15 cellular contexts compared by ENCODE assay signal in the genomic region with DNA sequence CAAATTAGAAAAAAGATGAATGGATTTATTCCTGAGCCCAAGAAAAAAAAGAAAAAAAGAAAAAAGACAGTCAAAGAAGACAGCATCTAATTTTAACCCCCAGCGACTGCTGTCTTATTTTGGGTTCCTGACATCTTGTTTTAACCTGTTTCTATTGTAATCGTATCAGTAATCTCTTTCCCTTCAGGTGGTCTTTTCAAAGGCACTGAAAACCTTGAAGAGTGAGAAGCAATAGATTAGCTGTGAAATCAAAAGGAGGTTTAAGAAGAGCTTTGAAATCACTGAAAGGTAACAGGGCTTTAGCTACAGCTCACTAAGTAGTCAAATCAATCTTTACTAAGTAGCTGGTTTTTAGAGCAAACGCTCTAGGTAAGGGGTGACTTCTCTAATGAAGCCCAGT. TPM values are rescaled to one million over a fixed set of nuclear protein-coding genes. Genes with fewer than 3 reads are reported as not detected.
DNase-seq lines count a peak whose midpoint lies in the region; ATAC-seq and TF ChIP-seq lines count a peak whose summit lies in the region.
"Had no signal": no experiment of that assay in that cellular context is flagged by ENCODE, and none has a peak within 500 bp of the region (broad histone marks: within the 10 kb centered on the region; RNA-seq: fewer than 3 reads in every experiment).

No MANE protein-coding gene starts in this region.

- DNase-seq in HCT116 (ENCODE audit: low read depth, low spot score) (no peak), T-helper 17 cell (no peak), mesothelial cell of epicardium (ENCODE audit: low spot score in 2 of 2, unreplicated experiment in 2 of 2) (no peak), OCI-LY7 (ENCODE audit: low spot score) (no peak)
- DNase-seq: CD8-positive, alpha-beta T cell; COR-L47; DND-41; GF-D8; H7 had no signal

- intact Hi-C loops in HCT116 (cut with micrococcal nuclease) (no loop called here), OCI-LY7 (cut with micrococcal nuclease; ENCODE audit: unreplicated experiment) (no loop called here)

- H3K9me3 Mint-ChIP-seq in mesothelial cell of epicardium = no peaks in the 10 kb centered on the region
- H3K9me3 Mint-ChIP-seq: CD8-positive, alpha-beta T cell; GM23338 had no signal

- POLR2A ChIA-PET in HCT116 (lab: Charles Lee) (no interaction called here), OCI-LY7 (lab: Charles Lee) (interaction anchor here (0.7 kb wide), 1 partner anchor 13 kb away, joined by 3 read pairs; no protein-coding TSS in a partner anchor)

- no peaks in the 10 kb centered on the region for H4K20me1 ChIP-seq in HCT116 (ENCODE audit: insufficient read depth)
- no peaks in the 10 kb centered on the region for H4K20me1 ChIP-seq in OCI-LY7 (ENCODE audit: insufficient read depth, low read length)

- H3K4me1 Mint-ChIP-seq in T-helper 17 cell (no peaks in the 10 kb centered on the region), mesothelial cell of epicardium (peaks cover 49% of the 10 kb centered on the region)

- H3K36me3 Mint-ChIP-seq in T-helper 17 cell (ENCODE audit: low read depth) (no peaks in the 10 kb centered on the region), mesothelial cell of epicardium (no peaks in the 10 kb centered on the region)
- H3K36me3 Mint-ChIP-seq: CD14-positive monocyte; CD8-positive, alpha-beta T cell had no signal

- H3K9me3 ChIP-seq in HCT116 (ENCODE audit: control insufficient read depth in 1 of 2, insufficient read depth in 1 of 2, low read depth in 1 of 2, low read length in 2 of 2) = no peaks in the 10 kb centered on the region
- H3K9me3 ChIP-seq in T-helper 17 cell (ENCODE audit: control insufficient read depth, low read length, poor library complexity, severe bottlenecking) = no peaks in the 10 kb centered on the region
- no peaks in the 10 kb centered on the region for H3K9me3 ChIP-seq in OCI-LY7 (ENCODE audit: low read length)
- H3K9me3 ChIP-seq: A549 had no signal

- H3K79me2 ChIP-seq in HCT116 (ENCODE audit: insufficient read depth, low read length) (no peaks in the 10 kb centered on the region), OCI-LY7 (ENCODE audit: insufficient read depth, low read depth, low read length) (no peaks in the 10 kb centered on the region)

- H3K4me2 ChIP-seq in HCT116 (ENCODE audit: low read length) = no peak overlapping the region
- no peak overlapping the region for H3K4me2 ChIP-seq in OCI-LY7 (ENCODE audit: low read length)
- H3K4me2 ChIP-seq: A549, GM23338 had no signal

- TF ChIP-seq RAD21 in HCT116 (IDR thresholded peaks at IDR 0.05; ENCODE audit: low read depth) = no peak

- ATAC-seq in HCT116 = no peak
- no peak for ATAC-seq in T-helper 17 cell
- ATAC-seq in GM19324 (IDR thresholded peaks at IDR 0.05; ENCODE audit: low FRiP score, unreplicated experiment) = no peak
- ATAC-seq in GM18505 (IDR thresholded peaks at IDR 0.05; ENCODE audit: unreplicated experiment) = no peak
- ATAC-seq: A549; CD8-positive, alpha-beta T cell; GM23338 had no signal

- H3K9ac ChIP-seq in HCT116 (ENCODE audit: low read length) = no peak overlapping the region

- RAD21 ChIA-PET in HCT116 (lab: Charles Lee; ENCODE audit: low non-redundant PET in 1 of 2, low total read pairs in 2 of 2, uncharacterized antibody in 2 of 2, unreplicated experiment in 2 of 2) = no interaction called here

- H2AFZ ChIP-seq in HCT116 (ENCODE audit: low read depth, low read length, poor library complexity, severe bottlenecking) = peak overlapping the region; percentile 23
- H2AFZ ChIP-seq in OCI-LY7 (ENCODE audit: low read length) = no peak overlapping the region
- H2AFZ ChIP-seq: GM23338 had no signal

- H3K4me1 ChIP-seq in HCT116 (ENCODE audit: control insufficient read depth in 1 of 2, insufficient read depth in 2 of 2, low read length in 2 of 2) (peaks cover 0 to 11% of the 10 kb centered on the region in 2 experiments; a peak in 1 of 4 replicates), OCI-LY7 (ENCODE audit: insufficient read depth, low read length, poor library complexity, severe bottlenecking) (no peaks in the 10 kb centered on the region)

- H3K27me3 ChIP-seq in HCT116 (ENCODE audit: insufficient read depth, low read length) = no peaks in the 10 kb centered on the region

- TF ChIP-seq POLR2A in HCT116 (IDR thresholded peaks at IDR 0.05; ENCODE audit: borderline replicate concordance, extremely low read depth, insufficient read depth, insufficient read length) = no peak
- TF ChIP-seq POLR2A in GM18505 (IDR thresholded peaks at IDR 0.05; ENCODE audit: borderline replicate concordance, extremely low read depth, insufficient read depth, insufficient read length) = no peak

- no peak for TF ChIP-seq CTCF in HCT116 (IDR thresholded peaks at IDR 0.05 in 2 of 3, conservative IDR thresholded peaks at IDR 0.05 in 1 of 3; ENCODE audit: borderline replicate concordance in 1 of 3, insufficient read depth in 1 of 3, low read depth in 2 of 3, low read length in 2 of 3)
- TF ChIP-seq CTCF in mesothelial cell of epicardium (IDR thresholded peaks at IDR 0.05; ENCODE audit: unreplicated experiment) = no peak
- TF ChIP-seq CTCF in OCI-LY7 (conservative IDR thresholded peaks at IDR 0.05; ENCODE audit: low read length) = no peak

- CTCF ChIA-PET in HCT116 (lab: Charles Lee) = no interaction called here
- CTCF ChIA-PET in OCI-LY7 (lab: Charles Lee; ENCODE audit: unreplicated experiment) = no interaction called here

- H3K4me3 Mint-ChIP-seq in T-helper 17 cell = no peak overlapping the region
- no peak overlapping the region for H3K4me3 Mint-ChIP-seq in mesothelial cell of epicardium
- H3K4me3 Mint-ChIP-seq: CD8-positive, alpha-beta T cell; GM23338 had no signal

- H3K36me3 ChIP-seq in HCT116 (ENCODE audit: control insufficient read depth in 1 of 2, insufficient read depth in 2 of 2, low read length in 2 of 2) (no peaks in the 10 kb centered on the region), OCI-LY7 (ENCODE audit: insufficient read depth, low read length) (no peaks in the 10 kb centered on the region)

- BruUV-seq in HCT116 (replicated peaks; lab: Mats Ljungman, UMichigan) = no TSS peak
- BruUV-seq in OCI-LY7 (replicated peaks; lab: Mats Ljungman, UMichigan) = no TSS peak

- H3K27ac Mint-ChIP-seq in T-helper 17 cell (peak overlapping the region; percentile 9), mesothelial cell of epicardium (peak overlapping the region; percentile 50)
- H3K27ac Mint-ChIP-seq: CD14-positive monocyte; CD8-positive, alpha-beta T cell; GM23338 had no signal

- H3K9me2 ChIP-seq in HCT116 (ENCODE audit: insufficient read depth) (no peaks in the 10 kb centered on the region), OCI-LY7 (ENCODE audit: insufficient read depth, low read length) (no peaks in the 10 kb centered on the region)

- H3K27ac ChIP-seq in HCT116 (ENCODE audit: low read depth, low read length) (no peak overlapping the region), OCI-LY7 (ENCODE audit: low read depth, low read length, poor library complexity, severe bottlenecking) (no peak overlapping the region)
- H3K27ac ChIP-seq: A549, HL-60 had no signal

- no peaks in the 10 kb centered on the region for H3K27me3 Mint-ChIP-seq in T-helper 17 cell
- H3K27me3 Mint-ChIP-seq in mesothelial cell of epicardium (ENCODE audit: low read depth) = no peaks in the 10 kb centered on the region

- H3K4me3 ChIP-seq in HCT116 (replicated peaks in 1 of 2; ENCODE audit: low read depth in 1 of 2, low read length in 2 of 2) = no peak overlapping the region
- H3K4me3 ChIP-seq in OCI-LY7 (ENCODE audit: low read depth, low read length, poor library complexity, severe bottlenecking) = no peak overlapping the region
- H3K4me3 ChIP-seq: A549, GM23338 had no signal

TF ChIP-seq in HCT116, 20 proteins besides CTCF, POLR2A, EP300 and RAD21 (continues in another document):
- TF ChIP-seq EZH2phosphoT487 (IDR thresholded peaks at IDR 0.05; ENCODE audit: borderline replicate concordance) (no peak), YY1 (IDR thresholded peaks at IDR 0.05; ENCODE audit: extremely low read depth, insufficient replicate concordance, low read depth, low read length) (no peak), SIN3A (IDR thresholded peaks at IDR 0.05; ENCODE audit: low read depth) (no peak), ATF3 (IDR thresholded peaks at IDR 0.05) (no peak), ZNF274 (IDR thresholded peaks at IDR 0.05; ENCODE audit: low read depth, low read length) (no peak), JUND (IDR thresholded peaks at IDR 0.05) (no peak), CBX3 (IDR thresholded peaks at IDR 0.05; ENCODE audit: low read depth) (no peak), MAX (IDR thresholded peaks at IDR 0.05) (no peak), EGR1 (IDR thresholded peaks at IDR 0.05; ENCODE audit: low read depth) (no peak), SP1 (IDR thresholded peaks at IDR 0.05; ENCODE audit: low read depth) (no peak), EZH2 (IDR thresholded peaks at IDR 0.05) (no peak), SRF (IDR thresholded peaks at IDR 0.05; ENCODE audit: low read depth) (no peak), ELF1 (IDR thresholded peaks at IDR 0.05; ENCODE audit: borderline replicate concordance, low read depth) (no peak), CEBPB (IDR thresholded peaks at IDR 0.05; ENCODE audit: low read depth) (no peak), ZFX (IDR thresholded peaks at IDR 0.05) (no peak), TCF7L2 (IDR thresholded peaks at IDR 0.05; ENCODE audit: borderline replicate concordance, extremely low read depth, insufficient read depth, insufficient read length) (no peak)

RNA-seq across cellular contexts. Expression of gene TANC1, which starts 5.4 kb away (rescaled TPM):
- total RNA-seq in HCT116 (2021; ENCODE audit: unreplicated experiment) (15.1 TPM), T-helper 17 cell (1 to 10 TPM; 1.4 to 2.6 TPM), mesothelial cell of epicardium (132 to 138 TPM (median 134 TPM) in 3 replicates), OCI-LY7 (2022) (0.04 TPM in 1 of 2 replicates, not detected in the other)
- 6.3 and 6.6 TPM in 2 replicates for polyA plus RNA-seq in HCT116 (2012)
- not detected in 2 replicates for total RNA-seq in OCI-LY7 (2014; rRNA removed; shearing (Covaris generic))
- polyA plus RNA-seq: CD14-positive monocyte had no signal
